14 cellular contexts compared by ENCODE assay signal in the genomic region with DNA sequence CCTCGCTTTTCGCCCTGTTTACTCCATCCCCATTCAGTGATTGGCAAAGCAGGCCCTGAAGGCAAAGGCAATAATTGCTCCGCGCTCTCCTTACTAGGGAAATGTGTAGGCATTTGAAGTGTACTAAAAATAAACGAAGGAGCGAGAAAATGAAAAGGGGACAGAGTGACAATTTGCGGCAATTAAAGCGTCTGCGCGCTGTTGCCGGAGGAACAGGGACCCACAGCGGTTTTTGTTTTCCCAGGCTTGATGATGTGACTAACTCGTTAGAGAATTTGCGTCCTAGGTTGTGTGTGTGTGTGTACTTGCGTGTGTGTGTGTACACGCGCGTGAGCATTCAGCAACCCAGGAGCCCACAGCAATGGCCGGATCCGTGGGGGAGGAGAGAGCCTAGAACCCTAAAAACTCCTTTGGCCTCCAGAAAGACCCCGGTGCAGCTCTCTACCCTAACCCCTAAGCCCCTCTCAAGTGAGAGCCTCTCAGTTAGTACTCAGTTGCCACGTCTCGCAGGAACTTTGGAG.
"Had no signal": no experiment of that assay in that cellular context is flagged by ENCODE, and none has a peak within 500 bp of the region (broad histone marks: within the 10 kb centered on the region; RNA-seq: fewer than 3 reads in every experiment).

No MANE protein-coding gene starts in this region.

- ATAC-seq: gastroesophageal sphincter, lower lobe of right lung, right cardiac atrium, upper lobe of right lung had no signal

- H3K4me1 ChIP-seq: colonic mucosa, upper lobe of right lung had no signal

- H3K4me3 ChIP-seq: colonic mucosa, gastroesophageal sphincter, lower lobe of right lung, spleen, upper lobe of right lung had no signal

- H3K9me3 ChIP-seq: colonic mucosa, lower lobe of right lung, neutrophil, upper lobe of right lung had no signal

- H3K36me3 ChIP-seq: colonic mucosa, gastroesophageal sphincter, lower lobe of right lung, neutrophil, spleen, upper lobe of right lung had no signal

- DNase-seq: activated CD4-positive, alpha-beta T cell treated with anti-CD3 and anti-CD28 coated beads for 48 hours; activated CD8-positive, alpha-beta memory T cell treated with anti-CD3 and anti-CD28 coated beads for 24 hours; activated naive CD4-positive, alpha-beta T cell treated with Interleukin-2 at 50 U/mL for 16 hours; colonic mucosa; lower lobe of right lung; midbrain; right cardiac atrium; spleen; stimulated activated CD4-positive, alpha-beta T cell treated with anti-CD3 and anti-CD28 coated beads, Interleukin-2, amount 100 ng/mL, for 24 hours; stimulated activated naive CD4-positive, alpha-beta T cell; substantia nigra had no signal
